9 cellular contexts compared by ENCODE assay signal in the genomic region with DNA sequence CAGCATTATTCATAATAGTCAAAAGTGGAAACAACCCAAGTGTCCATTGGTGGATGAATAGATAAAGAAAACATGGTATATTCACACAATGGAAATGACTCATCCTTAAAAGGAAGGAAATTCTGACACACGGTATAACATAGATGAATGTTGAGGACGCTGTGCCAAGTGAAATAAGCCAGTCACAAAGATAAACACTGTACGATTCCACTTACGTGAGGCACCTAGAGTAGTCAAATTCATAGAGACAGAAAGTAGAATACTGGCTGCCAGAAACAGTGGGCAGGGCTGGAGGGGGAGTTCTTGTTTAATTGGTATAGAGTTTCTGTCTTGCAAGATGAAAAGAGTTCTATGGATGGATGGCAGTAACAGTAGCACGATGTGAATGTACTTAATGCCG. TPM values are rescaled to one million over a fixed set of nuclear protein-coding genes. Genes with fewer than 3 reads are reported as not detected.
DNase-seq lines count a peak whose midpoint lies in the region; ATAC-seq and TF ChIP-seq lines count a peak whose summit lies in the region.
"Had no signal": no experiment of that assay in that cellular context is flagged by ENCODE, and none has a peak within 500 bp of the region (broad histone marks: within the 10 kb centered on the region; RNA-seq: fewer than 3 reads in every experiment).

No MANE protein-coding gene starts in this region.

- no peak overlapping the region for H2AFZ ChIP-seq in SK-N-SH (ENCODE audit: low read depth)
- H2AFZ ChIP-seq: PC-9 had no signal

- H3K27ac ChIP-seq in SK-N-SH (ENCODE audit: low read depth in 2 of 2, low read length in 1 of 2): peak overlapping the region in 1 of 2 experiments; percentile 64; a peak in 2 of 4 replicates
- H3K27ac ChIP-seq in upper lobe of right lung: no peak overlapping the region
- H3K27ac ChIP-seq: PC-9 had no signal

- H3K9me2 ChIP-seq in SK-N-SH: no peaks in the 10 kb centered on the region

- no peaks in the 10 kb centered on the region for H3K79me2 ChIP-seq in SK-N-SH (ENCODE audit: insufficient read depth)

- TF ChIP-seq RAD21 in SK-N-SH (IDR thresholded peaks at IDR 0.05; ENCODE audit: low read length): no peak

- peak in 1 of 2 experiments; percentile 68; a peak in 1 of 4 replicates for TF ChIP-seq EP300 in SK-N-SH (IDR thresholded peaks at IDR 0.05; ENCODE audit: borderline replicate concordance in 1 of 2, low read depth in 1 of 2, low read length in 1 of 2)

- H3F3A ChIP-seq in SK-N-SH (replicated peaks; ENCODE audit: insufficient read depth): peaks cover 13% of the 10 kb centered on the region

- no peak overlapping the region for H3K9ac ChIP-seq in SK-N-SH

- 31% methylated on average over 6 of the region's 6 CpGs for WGBS in SK-N-SH (ENCODE audit: low lambda C conversion rate)

- POLR2A ChIA-PET in SK-N-SH (lab: Yijun Ruan, JAX): no interaction called here

- ATAC-seq in upper lobe of right lung (peak; percentile 46), GM19467 (IDR thresholded peaks at IDR 0.05; ENCODE audit: unreplicated experiment) (no peak), HG03097 (IDR thresholded peaks at IDR 0.05; ENCODE audit: low FRiP score, unreplicated experiment) (no peak)

- no peaks in the 10 kb centered on the region for H4K20me1 ChIP-seq in SK-N-SH (ENCODE audit: insufficient read depth)

- H3K36me3 ChIP-seq in SK-N-SH (replicated peaks in 1 of 2; ENCODE audit: control insufficient read depth in 1 of 2, insufficient read depth in 2 of 2, low read length in 1 of 2): no peaks in the 10 kb centered on the region
- H3K36me3 ChIP-seq in upper lobe of right lung: no peaks in the 10 kb centered on the region

- H3K4me3 ChIP-seq in SK-N-SH (ENCODE audit: low read depth in 2 of 2, low read length in 1 of 2): no peak overlapping the region
- H3K4me3 ChIP-seq in fibroblast of mammary gland (ENCODE audit: control insufficient read depth, low read depth, low read length): no peak overlapping the region
- H3K4me3 ChIP-seq in upper lobe of right lung: no peak overlapping the region
- H3K4me3 ChIP-seq: PC-9 had no signal

- DNase-seq in stimulated activated naive CD4-positive, alpha-beta T cell treated with Interleukin-2 at 50 U/mL for 16 hours (lab: John Stamatoyannopoulos, UW): peak; percentile 18
- DNase-seq in stimulated activated naive CD4-positive, alpha-beta T cell (lab: John Stamatoyannopoulos, UW): no peak
- DNase-seq in SK-N-SH (no peak), fibroblast of mammary gland (ENCODE audit: low read depth) (peak; percentile 93), upper lobe of right lung (no peak), GM19240 (ENCODE audit: insufficient read length, low spot score) (no peak)

- no peak for TF ChIP-seq CTCF in SK-N-SH (IDR thresholded peaks at IDR 0.05)
- no peak for TF ChIP-seq CTCF in fibroblast of mammary gland (conservative IDR thresholded peaks at IDR 0.05; ENCODE audit: control insufficient read depth, insufficient read depth, low read depth, low read length)
- no peak for TF ChIP-seq CTCF in upper lobe of right lung (IDR thresholded peaks at IDR 0.05)

- H3K9me3 ChIP-seq in SK-N-SH (no peaks in the 10 kb centered on the region), upper lobe of right lung (no peaks in the 10 kb centered on the region)

- H3K4me2 ChIP-seq in SK-N-SH: peak overlapping the region; percentile 9; the same call in 1 of the 2 replicates
- H3K4me2 ChIP-seq: PC-9 had no signal

- CTCF ChIA-PET in SK-N-SH (lab: Yijun Ruan, JAX): no interaction called here

- H3K4me1 ChIP-seq in SK-N-SH (ENCODE audit: control insufficient read depth in 1 of 2, insufficient read depth in 2 of 2, low read depth in 1 of 2, low read length in 1 of 2) (no peaks in the 10 kb centered on the region), upper lobe of right lung (peaks cover 4% of the 10 kb centered on the region)

- intact Hi-C loops in upper lobe of right lung (cut with DNase I): no loop called here

- H3K27me3 ChIP-seq in SK-N-SH (ENCODE audit: insufficient read depth) (no peaks in the 10 kb centered on the region), upper lobe of right lung (no peaks in the 10 kb centered on the region)

TF ChIP-seq in SK-N-SH, 30 proteins besides CTCF, POLR2A, EP300 and RAD21 (continues in another document):
- TF ChIP-seq, protein P1, sequence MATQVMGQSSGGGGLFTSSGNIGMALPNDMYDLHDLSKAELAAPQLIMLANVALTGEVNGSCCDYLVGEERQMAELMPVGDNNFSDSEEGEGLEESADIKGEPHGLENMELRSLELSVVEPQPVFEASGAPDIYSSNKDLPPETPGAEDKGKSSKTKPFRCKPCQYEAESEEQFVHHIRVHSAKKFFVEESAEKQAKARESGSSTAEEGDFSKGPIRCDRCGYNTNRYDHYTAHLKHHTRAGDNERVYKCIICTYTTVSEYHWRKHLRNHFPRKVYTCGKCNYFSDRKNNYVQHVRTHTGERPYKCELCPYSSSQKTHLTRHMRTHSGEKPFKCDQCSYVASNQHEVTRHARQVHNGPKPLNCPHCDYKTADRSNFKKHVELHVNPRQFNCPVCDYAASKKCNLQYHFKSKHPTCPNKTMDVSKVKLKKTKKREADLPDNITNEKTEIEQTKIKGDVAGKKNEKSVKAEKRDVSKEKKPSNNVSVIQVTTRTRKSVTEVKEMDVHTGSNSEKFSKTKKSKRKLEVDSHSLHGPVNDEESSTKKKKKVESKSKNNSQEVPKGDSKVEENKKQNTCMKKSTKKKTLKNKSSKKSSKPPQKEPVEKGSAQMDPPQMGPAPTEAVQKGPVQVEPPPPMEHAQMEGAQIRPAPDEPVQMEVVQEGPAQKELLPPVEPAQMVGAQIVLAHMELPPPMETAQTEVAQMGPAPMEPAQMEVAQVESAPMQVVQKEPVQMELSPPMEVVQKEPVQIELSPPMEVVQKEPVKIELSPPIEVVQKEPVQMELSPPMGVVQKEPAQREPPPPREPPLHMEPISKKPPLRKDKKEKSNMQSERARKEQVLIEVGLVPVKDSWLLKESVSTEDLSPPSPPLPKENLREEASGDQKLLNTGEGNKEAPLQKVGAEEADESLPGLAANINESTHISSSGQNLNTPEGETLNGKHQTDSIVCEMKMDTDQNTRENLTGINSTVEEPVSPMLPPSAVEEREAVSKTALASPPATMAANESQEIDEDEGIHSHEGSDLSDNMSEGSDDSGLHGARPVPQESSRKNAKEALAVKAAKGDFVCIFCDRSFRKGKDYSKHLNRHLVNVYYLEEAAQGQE (IDR thresholded peaks at IDR 0.05; ENCODE audit: low read depth, low read length): no peak
- TF ChIP-seq SIN3A (IDR thresholded peaks at IDR 0.05; ENCODE audit: borderline replicate concordance, low read depth, low read length) (peak; percentile 44; the same call in 1 of the 2 replicates), FOXJ3 (CRISPR knock-in tag; IDR thresholded peaks at IDR 0.05) (no peak), RFX5 (IDR thresholded peaks at IDR 0.05; ENCODE audit: low read length) (no peak)
- TF ChIP-seq, protein P2, sequence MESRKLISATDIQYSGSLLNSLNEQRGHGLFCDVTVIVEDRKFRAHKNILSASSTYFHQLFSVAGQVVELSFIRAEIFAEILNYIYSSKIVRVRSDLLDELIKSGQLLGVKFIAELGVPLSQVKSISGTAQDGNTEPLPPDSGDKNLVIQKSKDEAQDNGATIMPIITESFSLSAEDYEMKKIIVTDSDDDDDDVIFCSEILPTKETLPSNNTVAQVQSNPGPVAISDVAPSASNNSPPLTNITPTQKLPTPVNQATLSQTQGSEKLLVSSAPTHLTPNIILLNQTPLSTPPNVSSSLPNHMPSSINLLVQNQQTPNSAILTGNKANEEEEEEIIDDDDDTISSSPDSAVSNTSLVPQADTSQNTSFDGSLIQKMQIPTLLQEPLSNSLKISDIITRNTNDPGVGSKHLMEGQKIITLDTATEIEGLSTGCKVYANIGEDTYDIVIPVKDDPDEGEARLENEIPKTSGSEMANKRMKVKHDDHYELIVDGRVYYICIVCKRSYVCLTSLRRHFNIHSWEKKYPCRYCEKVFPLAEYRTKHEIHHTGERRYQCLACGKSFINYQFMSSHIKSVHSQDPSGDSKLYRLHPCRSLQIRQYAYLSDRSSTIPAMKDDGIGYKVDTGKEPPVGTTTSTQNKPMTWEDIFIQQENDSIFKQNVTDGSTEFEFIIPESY (IDR thresholded peaks at IDR 0.05; ENCODE audit: borderline replicate concordance, low read depth): no peak
- TF ChIP-seq, protein P3, sequence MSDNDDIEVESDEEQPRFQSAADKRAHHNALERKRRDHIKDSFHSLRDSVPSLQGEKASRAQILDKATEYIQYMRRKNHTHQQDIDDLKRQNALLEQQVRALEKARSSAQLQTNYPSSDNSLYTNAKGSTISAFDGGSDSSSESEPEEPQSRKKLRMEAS (IDR thresholded peaks at IDR 0.05; ENCODE audit: low read depth): peak; percentile 34; the same call in 1 of the 2 replicates
- TF ChIP-seq, protein P4, sequence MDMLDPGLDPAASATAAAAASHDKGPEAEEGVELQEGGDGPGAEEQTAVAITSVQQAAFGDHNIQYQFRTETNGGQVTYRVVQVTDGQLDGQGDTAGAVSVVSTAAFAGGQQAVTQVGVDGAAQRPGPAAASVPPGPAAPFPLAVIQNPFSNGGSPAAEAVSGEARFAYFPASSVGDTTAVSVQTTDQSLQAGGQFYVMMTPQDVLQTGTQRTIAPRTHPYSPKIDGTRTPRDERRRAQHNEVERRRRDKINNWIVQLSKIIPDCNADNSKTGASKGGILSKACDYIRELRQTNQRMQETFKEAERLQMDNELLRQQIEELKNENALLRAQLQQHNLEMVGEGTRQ (IDR thresholded peaks at IDR 0.05; ENCODE audit: borderline replicate concordance, low read depth, low read length): no peak
- TF ChIP-seq, protein P5, sequence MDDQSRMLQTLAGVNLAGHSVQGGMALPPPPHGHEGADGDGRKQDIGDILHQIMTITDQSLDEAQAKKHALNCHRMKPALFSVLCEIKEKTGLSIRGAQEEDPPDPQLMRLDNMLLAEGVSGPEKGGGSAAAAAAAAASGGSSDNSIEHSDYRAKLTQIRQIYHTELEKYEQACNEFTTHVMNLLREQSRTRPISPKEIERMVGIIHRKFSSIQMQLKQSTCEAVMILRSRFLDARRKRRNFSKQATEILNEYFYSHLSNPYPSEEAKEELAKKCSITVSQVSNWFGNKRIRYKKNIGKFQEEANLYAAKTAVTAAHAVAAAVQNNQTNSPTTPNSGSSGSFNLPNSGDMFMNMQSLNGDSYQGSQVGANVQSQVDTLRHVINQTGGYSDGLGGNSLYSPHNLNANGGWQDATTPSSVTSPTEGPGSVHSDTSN (IDR thresholded peaks at IDR 0.05): peak; percentile 92
- TF ChIP-seq, protein P6, sequence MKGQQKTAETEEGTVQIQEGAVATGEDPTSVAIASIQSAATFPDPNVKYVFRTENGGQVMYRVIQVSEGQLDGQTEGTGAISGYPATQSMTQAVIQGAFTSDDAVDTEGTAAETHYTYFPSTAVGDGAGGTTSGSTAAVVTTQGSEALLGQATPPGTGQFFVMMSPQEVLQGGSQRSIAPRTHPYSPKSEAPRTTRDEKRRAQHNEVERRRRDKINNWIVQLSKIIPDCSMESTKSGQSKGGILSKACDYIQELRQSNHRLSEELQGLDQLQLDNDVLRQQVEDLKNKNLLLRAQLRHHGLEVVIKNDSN (IDR thresholded peaks at IDR 0.05; ENCODE audit: borderline replicate concordance, low read depth): 0 out of 2 replicates have a peak, but pooled peaks have one; percentile 12

RNA-seq across cellular contexts. Expression of a gene that starts 26.6 kb away (rescaled TPM):
- polyA plus RNA-seq in SK-N-SH (2012; rRNA removed): 4.3 and 4.6 TPM in 2 replicates
- 5.8 and 6.1 TPM in 2 replicates for polyA plus RNA-seq in SK-N-SH (2012; cell fraction: cytosol; rRNA removed)
- polyA plus RNA-seq in SK-N-SH (2012; cell fraction: nucleus; rRNA removed): 11.5 and 13.6 TPM in 2 replicates
- 45.4 TPM for total RNA-seq in upper lobe of right lung

Comparison
In these comparisons a context has a peak if more than half of its experiments do, and no peak if none do; other contexts are left out.
1. DNase-seq: peak in stimulated activated naive CD4-positive, alpha-beta T cell treated with Interleukin-2 at 50 U/mL for 16 hours (single experiment) and fibroblast of mammary gland (single experiment); none in stimulated activated naive CD4-positive, alpha-beta T cell (0 of 6), SK-N-SH (single experiment), upper lobe of right lung (single experiment) and GM19240 (single experiment).